ENCODE assay signal across 7 cellular contexts in genomic region chr11:92391866-92392265, GRCh38.
"Had no signal": no experiment of that assay in that cellular context is flagged by ENCODE, and none has a peak within 500 bp of the region (broad histone marks: within the 10 kb centered on the region; RNA-seq: fewer than 3 reads in every experiment).

No MANE protein-coding gene starts in this region.

- H3K4me3 ChIP-seq: HAP-1, K562 had no signal

- ATAC-seq: HCT116, K562 had no signal

- H3K9me3 ChIP-seq: HAP-1 had no signal

- H3K36me3 ChIP-seq: HAP-1 had no signal

- DNase-seq: GOT3, H7, IMR-90, KG1 had no signal
